In the genomic region with DNA sequence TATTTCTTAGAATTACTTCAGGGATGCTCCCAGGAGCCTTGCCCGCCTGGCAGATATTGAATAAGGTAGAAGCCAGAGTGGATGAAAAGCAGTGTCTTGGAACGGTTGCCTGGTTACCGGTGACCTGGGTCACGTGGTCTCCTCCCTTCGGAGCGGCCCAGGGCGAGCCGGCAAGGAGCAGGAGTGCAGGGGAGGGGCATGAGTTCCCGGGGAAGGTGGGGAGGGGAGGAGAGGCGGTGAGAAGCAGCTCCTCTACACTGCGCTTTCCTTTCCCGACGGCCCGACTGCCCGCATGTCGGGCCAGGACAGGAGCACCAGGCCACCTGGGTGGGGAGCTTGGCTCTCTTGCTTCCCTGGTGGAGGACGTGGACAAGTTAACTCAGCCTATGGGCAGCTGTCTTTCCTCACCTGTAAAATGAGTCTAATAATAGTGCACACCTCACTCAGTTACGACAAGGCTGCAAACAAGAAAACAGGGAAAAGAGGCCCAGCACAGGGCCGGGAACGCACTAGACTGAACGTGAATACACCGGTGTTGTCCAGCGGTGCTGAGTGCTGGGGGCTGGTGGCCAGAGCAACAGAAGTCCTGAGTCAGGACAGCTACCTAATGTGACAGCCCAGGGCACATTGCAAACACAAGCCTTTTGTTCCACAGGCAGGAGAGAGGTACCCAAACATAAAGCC, we compare ENCODE assay signal across 8 cellular contexts.
DNase-seq lines count a peak whose midpoint lies in the region; ATAC-seq and TF ChIP-seq lines count a peak whose summit lies in the region.

No MANE protein-coding gene starts in this region.

- H3K9ac ChIP-seq in HCT116 (ENCODE audit: low read length) (no peak overlapping the region), rectal smooth muscle tissue (ENCODE audit: low read length) (no peak overlapping the region)

- H3K27me3 ChIP-seq in HCT116 (ENCODE audit: insufficient read depth, low read length) (peaks cover 9% of the 10 kb centered on the region), rectal smooth muscle tissue (ENCODE audit: control insufficient read depth, insufficient read depth, low read length) (no peaks in the 10 kb centered on the region), ascending aorta (no peaks in the 10 kb centered on the region)
- H3K27me3 ChIP-seq in effector memory CD4-positive, alpha-beta T cell (replicated peaks; ENCODE audit: control insufficient read depth, insufficient read depth, low read length, poor library complexity, severe bottlenecking) = peaks cover 3% of the 10 kb centered on the region

- POLR2A ChIA-PET in HCT116 (lab: Charles Lee) = no interaction called here

- TF ChIP-seq RAD21 in HCT116 (IDR thresholded peaks at IDR 0.05; ENCODE audit: low read depth) = no peak

- H2AFZ ChIP-seq in HCT116 (ENCODE audit: low read depth, low read length, poor library complexity, severe bottlenecking) = no peak overlapping the region

- H3K36me3 ChIP-seq in HCT116 (ENCODE audit: control insufficient read depth in 1 of 2, insufficient read depth in 2 of 2, low read length in 2 of 2) (no peaks in the 10 kb centered on the region), rectal smooth muscle tissue (ENCODE audit: control insufficient read depth, insufficient read depth, low read length) (no peaks in the 10 kb centered on the region), ascending aorta (no peaks in the 10 kb centered on the region)
- H3K36me3 ChIP-seq in effector memory CD4-positive, alpha-beta T cell (ENCODE audit: control insufficient read depth, insufficient read depth, low read length) = no peaks in the 10 kb centered on the region

- H3K4me1 ChIP-seq in HCT116 (ENCODE audit: control insufficient read depth in 1 of 2, insufficient read depth in 2 of 2, low read length in 2 of 2) = no peaks in the 10 kb centered on the region
- no peaks in the 10 kb centered on the region for H3K4me1 ChIP-seq in rectal smooth muscle tissue (ENCODE audit: control insufficient read depth, insufficient read depth, low read length)
- no peaks in the 10 kb centered on the region for H3K4me1 ChIP-seq in effector memory CD4-positive, alpha-beta T cell (ENCODE audit: control insufficient read depth, insufficient read depth, low read length, poor library complexity, severe bottlenecking)
- no peaks in the 10 kb centered on the region for H3K4me1 ChIP-seq in ascending aorta

- no peak overlapping the region for H3K4me3 ChIP-seq in HCT116 (replicated peaks in 1 of 2; ENCODE audit: low read depth in 1 of 2, low read length in 2 of 2)
- H3K4me3 ChIP-seq in rectal smooth muscle tissue (ENCODE audit: low read length) = peak overlapping the region; percentile 36
- no peak overlapping the region for H3K4me3 ChIP-seq in effector memory CD4-positive, alpha-beta T cell (ENCODE audit: insufficient read depth, low read depth, low read length, poor library complexity, severe bottlenecking)
- H3K4me3 ChIP-seq in ascending aorta = no peak overlapping the region

- no peaks in the 10 kb centered on the region for H3K9me2 ChIP-seq in HCT116 (ENCODE audit: insufficient read depth)

- intact Hi-C loops in HCT116 (cut with micrococcal nuclease) (loop anchor here (10.0 kb wide), 1 partner anchor 225 kb away; no protein-coding TSS in a partner anchor), left cardiac atrium (cut with DNase I) (loop anchor here (5.0 to 10.0 kb wide), 3 partner anchors 85 to 1135 kb away; no protein-coding TSS in a partner anchor), ascending aorta (cut with DNase I) (loop anchor here (10.0 kb wide), 1 partner anchor 225 kb away; no protein-coding TSS in a partner anchor)

- H3K9me3 ChIP-seq in HCT116 (ENCODE audit: control insufficient read depth in 1 of 2, insufficient read depth in 1 of 2, low read depth in 1 of 2, low read length in 2 of 2) = no peaks in the 10 kb centered on the region
- no peaks in the 10 kb centered on the region for H3K9me3 ChIP-seq in effector memory CD4-positive, alpha-beta T cell (ENCODE audit: control insufficient read depth, low read length)
- no peaks in the 10 kb centered on the region for H3K9me3 ChIP-seq in ascending aorta

- TF ChIP-seq CTCF in HCT116 (IDR thresholded peaks at IDR 0.05 in 2 of 3, conservative IDR thresholded peaks at IDR 0.05 in 1 of 3; ENCODE audit: borderline replicate concordance in 1 of 3, insufficient read depth in 1 of 3, low read depth in 2 of 3, low read length in 2 of 3) = no peak
- no peak for TF ChIP-seq CTCF in ascending aorta (IDR thresholded peaks at IDR 0.05)

- RAD21 ChIA-PET in HCT116 (lab: Charles Lee; ENCODE audit: low non-redundant PET in 1 of 2, low total read pairs in 2 of 2, uncharacterized antibody in 2 of 2, unreplicated experiment in 2 of 2) = no interaction called here

- 0 out of 2 replicates have a peak, but pooled peaks have one; percentile 24 for ATAC-seq in HCT116
- peak; percentile 67 to 74 for ATAC-seq in left cardiac atrium
- ATAC-seq in GM18519 (IDR thresholded peaks at IDR 0.05; ENCODE audit: low FRiP score, unreplicated experiment) = no peak

- H3K79me2 ChIP-seq in HCT116 (ENCODE audit: insufficient read depth, low read length) = no peaks in the 10 kb centered on the region

- BruUV-seq in HCT116 (replicated peaks; lab: Mats Ljungman, UMichigan) = no TSS peak

- CTCF ChIA-PET in HCT116 (lab: Charles Lee) = no interaction called here

- H3K4me2 ChIP-seq in HCT116 (ENCODE audit: low read length) = no peak overlapping the region

- TF ChIP-seq POLR2A in HCT116 (IDR thresholded peaks at IDR 0.05; ENCODE audit: borderline replicate concordance, extremely low read depth, insufficient read depth, insufficient read length) = no peak

- no peaks in the 10 kb centered on the region for H4K20me1 ChIP-seq in HCT116 (ENCODE audit: insufficient read depth)

- H3K27ac ChIP-seq in HCT116 (ENCODE audit: low read depth, low read length) (no peak overlapping the region), rectal smooth muscle tissue (ENCODE audit: low read depth, low read length) (no peak overlapping the region), ascending aorta (no peak overlapping the region)
- no peak overlapping the region for H3K27ac ChIP-seq in effector memory CD4-positive, alpha-beta T cell (ENCODE audit: insufficient read depth, low read length, poor library complexity, severe bottlenecking)

- DNase-seq in HCT116 (ENCODE audit: low read depth, low spot score) = no peak
- DNase-seq in NCI-H526 (lab: John Stamatoyannopoulos, UW) = peak; percentile 87 to 91
- peak; percentile 26 for DNase-seq in left cardiac atrium
- no peak for DNase-seq in effector memory CD4-positive, alpha-beta T cell
- no peak for DNase-seq in ascending aorta (ENCODE audit: low spot score in 2 of 2)
- no peak for DNase-seq in amniotic stem cell (lab: John Stamatoyannopoulos, UW)

TF ChIP-seq in HCT116, 20 proteins besides CTCF, POLR2A, EP300 and RAD21 (continues in another document):
- TF ChIP-seq REST (IDR thresholded peaks at IDR 0.05; ENCODE audit: low read depth) = no peak
- no peak for TF ChIP-seq SP1 (IDR thresholded peaks at IDR 0.05; ENCODE audit: low read depth)
- TF ChIP-seq POLR2AphosphoS5 (IDR thresholded peaks at IDR 0.05; ENCODE audit: low read depth, low read length) = no peak
- TF ChIP-seq EZH2phosphoT487 (IDR thresholded peaks at IDR 0.05; ENCODE audit: borderline replicate concordance) = no peak
- no peak for TF ChIP-seq YY1 (IDR thresholded peaks at IDR 0.05; ENCODE audit: extremely low read depth, insufficient replicate concordance, low read depth, low read length)
- no peak for TF ChIP-seq CEBPB (IDR thresholded peaks at IDR 0.05; ENCODE audit: low read depth)
- TF ChIP-seq ELF1 (IDR thresholded peaks at IDR 0.05; ENCODE audit: borderline replicate concordance, low read depth) = no peak
- no peak for TF ChIP-seq ATF3 (IDR thresholded peaks at IDR 0.05)
- TF ChIP-seq CBX3 (IDR thresholded peaks at IDR 0.05; ENCODE audit: low read depth) = no peak
- TF ChIP-seq TCF7L2 (IDR thresholded peaks at IDR 0.05; ENCODE audit: borderline replicate concordance, extremely low read depth, insufficient read depth, insufficient read length) = no peak
- TF ChIP-seq EZH2 (IDR thresholded peaks at IDR 0.05) = no peak

Comparison
In these comparisons a context has a peak if more than half of its experiments do, and no peak if none do; other contexts are left out.
1. DNase-seq: peak in NCI-H526 (2 of 2) and left cardiac atrium (single experiment); none in HCT116 (single experiment), effector memory CD4-positive, alpha-beta T cell (0 of 3), ascending aorta (0 of 2) and amniotic stem cell (single experiment).